10 cellular contexts compared by ENCODE assay signal in genomic region chr6:146358341-146359046, GRCh38.
DNase-seq lines count a peak whose midpoint lies in the region; ATAC-seq, FAIRE-seq and TF ChIP-seq lines count a peak whose summit lies in the region.
"Had no signal": no experiment of that assay in that cellular context is flagged by ENCODE, and none has a peak within 500 bp of the region (broad histone marks: within the 10 kb centered on the region; RNA-seq: fewer than 3 reads in every experiment).

No MANE protein-coding gene starts in this region.

- WGBS in A549 (ENCODE audit: missing lambda C conversion rate) = 29% methylated on average over 4 of the region's 4 CpGs

- 0 out of 2 replicates have a peak overlapping the region, but pooled peaks have one; percentile 18 for H2AFZ ChIP-seq in GM23338

- no peak overlapping the region for H3K27ac Mint-ChIP-seq in GM23338
- H3K27ac Mint-ChIP-seq in activated T-helper 17 cell treated with anti-CD3 and anti-CD28 coated beads, Interleukin-2, amount 50 U/mL, for 72 hours = no peak overlapping the region

- H3K79me2 ChIP-seq in GM23338 (replicated peaks; ENCODE audit: insufficient read depth) = no peaks in the 10 kb centered on the region

- no peaks in the 10 kb centered on the region for H4K20me1 ChIP-seq in GM23338 (replicated peaks; ENCODE audit: insufficient read depth)

- no peak for TF ChIP-seq RAD21 in A549 (conservative IDR thresholded peaks at IDR 0.05 in 1 of 2, IDR thresholded peaks at IDR 0.05 in 1 of 2)

- peaks cover 37% of the 10 kb centered on the region for H3K4me1 Mint-ChIP-seq in GM23338
- H3K4me1 Mint-ChIP-seq in activated T-helper 17 cell treated with anti-CD3 and anti-CD28 coated beads, Interleukin-2, amount 50 U/mL, for 72 hours = no peaks in the 10 kb centered on the region

- H3F3A ChIP-seq in GM23338 (replicated peaks; ENCODE audit: low read depth) = no peaks in the 10 kb centered on the region

- H3K27ac ChIP-seq in A549 (peak overlapping the region; percentile 60 to 63; a peak in 5 of 6 replicates), GM23338 (ENCODE audit: low read depth) (no peak overlapping the region)
- H3K27ac ChIP-seq: coronary artery had no signal

- H3K4me3 ChIP-seq in A549 = peak overlapping the region; percentile 28; the same call in 2 of the 3 replicates
- H3K4me3 ChIP-seq in GM23338 = no peak overlapping the region
- H3K4me3 ChIP-seq: coronary artery had no signal

- H3K27me3 Mint-ChIP-seq in GM23338 (ENCODE audit: insufficient read depth, low read depth, poor library complexity) = peaks cover 2% of the 10 kb centered on the region
- H3K27me3 Mint-ChIP-seq in activated T-helper 17 cell treated with anti-CD3 and anti-CD28 coated beads, Interleukin-2, amount 50 U/mL, for 72 hours = peaks cover 4% of the 10 kb centered on the region

- POLR2A ChIA-PET in A549 (lab: Yijun Ruan, JAX) = no interaction called here
- POLR2A ChIA-PET in GM10248 (lab: Yijun Ruan, JAX) = no interaction called here

- no peaks in the 10 kb centered on the region for H3K36me3 ChIP-seq in GM23338 (ENCODE audit: insufficient read depth)

- H3K4me2 ChIP-seq in A549 = peak overlapping the region; percentile 75
- H3K4me2 ChIP-seq in GM23338 = no peak overlapping the region

- no peak for FAIRE-seq in A549 (lab: Jason Lieb, UNC)

- CTCF ChIA-PET in A549 (lab: Yijun Ruan, JAX) = interaction anchor here (0.8 kb wide), 1 partner anchor 165 kb away, joined by 5 read pairs; no protein-coding TSS in a partner anchor
- CTCF ChIA-PET in GM10248 (lab: Yijun Ruan, JAX) = interaction anchor here (1.5 kb wide), 1 partner anchor 16 kb away, joined by 4 read pairs; no protein-coding TSS in a partner anchor

- ATAC-seq in A549 = peak; percentile 62 to 67
- no peak for ATAC-seq in GM23338
- peak; percentile 22 for ATAC-seq in activated T-helper 17 cell treated with anti-CD3 and anti-CD28 coated beads, Interleukin-2, amount 50 U/mL, for 72 hours (replicated peaks)

- H3K27me3 ChIP-seq in GM23338 (ENCODE audit: insufficient read depth) = no peaks in the 10 kb centered on the region

- H3K9me3 Mint-ChIP-seq in GM23338 = no peaks in the 10 kb centered on the region
- no peaks in the 10 kb centered on the region for H3K9me3 Mint-ChIP-seq in activated T-helper 17 cell treated with anti-CD3 and anti-CD28 coated beads, Interleukin-2, amount 50 U/mL, for 72 hours

- no peaks in the 10 kb centered on the region for H3K9me3 ChIP-seq in A549

- no peak overlapping the region for H3K4me3 Mint-ChIP-seq in GM23338
- H3K4me3 Mint-ChIP-seq in activated T-helper 17 cell treated with anti-CD3 and anti-CD28 coated beads, Interleukin-2, amount 50 U/mL, for 72 hours = no peak overlapping the region

- peak in 1 of 2 experiments; percentile 37 for DNase-seq in A549 (ENCODE audit: low read depth in 1 of 2, low spot score in 1 of 2)
- no peak for DNase-seq in GM23338 (ENCODE audit: low spot score)
- peak; percentile 4 for DNase-seq in hepatic stellate cell (ENCODE audit: low spot score)
- DNase-seq in GM10248 (ENCODE audit: extremely low spot score) = no peak
- no peak for DNase-seq in ecto neural progenitor cell (ENCODE audit: low spot score)
- no peak for DNase-seq in activated effector memory CD4-positive, alpha-beta T cell treated with anti-CD3 and anti-CD28 coated beads, Interleukin-2, amount 50 U/mL, for 16 hours
- DNase-seq in cerebellar nuclear complex (lab: John Stamatoyannopoulos, UW) = no peak
- DNase-seq: NCI-H524 had no signal

- no peaks in the 10 kb centered on the region for H3K36me3 Mint-ChIP-seq in GM23338 (ENCODE audit: low read depth)
- no peaks in the 10 kb centered on the region for H3K36me3 Mint-ChIP-seq in activated T-helper 17 cell treated with anti-CD3 and anti-CD28 coated beads, Interleukin-2, amount 50 U/mL, for 72 hours (ENCODE audit: low read depth)

- H3K4me1 ChIP-seq in A549 (peaks cover 37% of the 10 kb centered on the region), GM23338 (ENCODE audit: insufficient read depth) (peaks cover 33% of the 10 kb centered on the region)

- H3K9me2 ChIP-seq in GM23338 (ENCODE audit: insufficient read depth) = 0 out of 2 replicates have a peak, but pooled peaks cover 2% of the 10 kb centered on the region

- no peak for TF ChIP-seq CTCF in A549 (IDR thresholded peaks at IDR 0.05)
- TF ChIP-seq CTCF in GM23338 (conservative IDR thresholded peaks at IDR 0.05; ENCODE audit: low read depth in 2 of 2) = no peak
- TF ChIP-seq CTCF in GM10248 (IDR thresholded peaks at IDR 0.05; ENCODE audit: control extremely low read depth, extremely low read depth, low read depth, missing control alignments) = no peak

- no peak for TF ChIP-seq POLR2A in A549 (IDR thresholded peaks at IDR 0.05; ENCODE audit: low read length)

- TF ChIP-seq EP300 in A549 (IDR thresholded peaks at IDR 0.05) = no peak

TF ChIP-seq in A549, 52 proteins besides CTCF, POLR2A, EP300 and RAD21:
- TF ChIP-seq HES2 (IDR thresholded peaks at IDR 0.05) (no peak), FOSL2 (IDR thresholded peaks at IDR 0.05) (no peak), FOSL2 (CRISPR knock-in tag; IDR thresholded peaks at IDR 0.05) (peak; percentile 54; the same call in 1 of the 2 replicates)

TF ChIP-seq in GM23338, 12 proteins besides CTCF, POLR2A, EP300 and RAD21 (continues in another document):
- TF ChIP-seq ZNF114 (CRISPR knock-in tag; IDR thresholded peaks at IDR 0.05) (no peak), ETS1 (IDR thresholded peaks at IDR 0.05) (no peak), ZNF331 (CRISPR knock-in tag; IDR thresholded peaks at IDR 0.05; ENCODE audit: low read depth) (no peak), CREB1 (CRISPR knock-in tag; IDR thresholded peaks at IDR 0.05; ENCODE audit: low read depth) (no peak), STAT1 (IDR thresholded peaks at IDR 0.05; ENCODE audit: unreplicated experiment) (no peak), JUNB (IDR thresholded peaks at IDR 0.05; ENCODE audit: unreplicated experiment) (no peak), ZNF462 (CRISPR knock-in tag; IDR thresholded peaks at IDR 0.05) (no peak)
